In genomic region chr1:4585216-4585615, GRCh38 we compare ENCODE assay signal across 8 cellular contexts.
DNase-seq lines count a peak whose midpoint lies in the region; ATAC-seq and TF ChIP-seq lines count a peak whose summit lies in the region.

No MANE protein-coding gene starts in this region.

- intact Hi-C loops in activated CD4-positive, alpha-beta T cell treated with anti-CD3 and anti-CD28 coated beads, Interleukin-2, amount 10 ng/mL, durations not matched to agents 24 days and 14 days (cut with micrococcal nuclease) = no loop called here
- intact Hi-C loops in left ventricle myocardium inferior (cut with micrococcal nuclease) (no loop called here), stomach (cut with DNase I; ENCODE audit: low total_unique reads) (no loop called here)

- H3K36me3 ChIP-seq in left ventricle myocardium inferior = no peaks in the 10 kb centered on the region
- no peaks in the 10 kb centered on the region for H3K36me3 ChIP-seq in stomach

- no peak for TF ChIP-seq EP300 in stomach (IDR thresholded peaks at IDR 0.05)

- no peaks in the 10 kb centered on the region; the same call in 1 of the 2 replicates for H3K27me3 Mint-ChIP-seq in HFFc6 (ENCODE audit: insufficient read depth)
- H3K27me3 Mint-ChIP-seq in activated CD4-positive, alpha-beta T cell treated with anti-CD3 and anti-CD28 coated beads, Interleukin-2, amount 10 ng/mL, durations not matched to agents 24 days and 14 days = peaks cover 22% of the 10 kb centered on the region

- peaks cover 22% of the 10 kb centered on the region for H3K4me1 ChIP-seq in left ventricle myocardium inferior
- no peaks in the 10 kb centered on the region for H3K4me1 ChIP-seq in stomach

- peaks cover 57% of the 10 kb centered on the region for H3K9me3 Mint-ChIP-seq in HFFc6
- no peaks in the 10 kb centered on the region for H3K9me3 Mint-ChIP-seq in activated CD4-positive, alpha-beta T cell treated with anti-CD3 and anti-CD28 coated beads, Interleukin-2, amount 10 ng/mL, durations not matched to agents 24 days and 14 days

- H3K27me3 ChIP-seq in left ventricle myocardium inferior (ENCODE audit: low read depth) (peaks cover 65% of the 10 kb centered on the region), stomach (peaks cover 0 to 61% (median 13%) of the 10 kb centered on the region in 3 donors)

- ATAC-seq in esophagus mucosa (no peak), GM21786 (IDR thresholded peaks at IDR 0.05; ENCODE audit: unreplicated experiment) (no peak)

- DNase-seq in HFFc6 (no peak), left ventricle myocardium inferior (no peak), stomach (no peak), NCI-H748 (lab: John Stamatoyannopoulos, UW; ENCODE audit: unreplicated experiment) (no peak)
- peak; percentile 83 for DNase-seq in activated CD4-positive, alpha-beta T cell treated with anti-CD3 and anti-CD28 coated beads, Interleukin-2, amount 10 ng/mL, durations not matched to agents 24 days and 14 days
- DNase-seq in stimulated activated CD8-positive, alpha-beta memory T cell treated with anti-CD3 and anti-CD28 coated beads, Interleukin-15, amount 100 ng/mL, for 1 hour (ENCODE audit: low read depth) = peak; percentile 21

- TF ChIP-seq POLR2A in stomach (IDR thresholded peaks at IDR 0.05) = no peak

- TF ChIP-seq CTCF in HFFc6 (IDR thresholded peaks at IDR 0.05) (peak; percentile 42), left ventricle myocardium inferior (IDR thresholded peaks at IDR 0.05; ENCODE audit: borderline replicate concordance) (peak; percentile 74), stomach (IDR thresholded peaks at IDR 0.05) (peak in 3 of 7 experiments; percentile 39 to 45 (median 42))

- H3K36me3 Mint-ChIP-seq in HFFc6 (ENCODE audit: low read depth) = peaks cover 4% of the 10 kb centered on the region; the same call in 1 of the 2 replicates
- no peaks in the 10 kb centered on the region for H3K36me3 Mint-ChIP-seq in activated CD4-positive, alpha-beta T cell treated with anti-CD3 and anti-CD28 coated beads, Interleukin-2, amount 10 ng/mL, durations not matched to agents 24 days and 14 days (ENCODE audit: low read depth)

- 17 to 21% (median 19%) methylated on average over 16 to 17 of the region's 17 CpGs for WGBS in stomach, 5 donors

- no peaks in the 10 kb centered on the region for H3K4me1 Mint-ChIP-seq in HFFc6 (ENCODE audit: low read depth)
- no peaks in the 10 kb centered on the region for H3K4me1 Mint-ChIP-seq in activated CD4-positive, alpha-beta T cell treated with anti-CD3 and anti-CD28 coated beads, Interleukin-2, amount 10 ng/mL, durations not matched to agents 24 days and 14 days

- H3K4me3 Mint-ChIP-seq in HFFc6 = no peak overlapping the region
- no peak overlapping the region for H3K4me3 Mint-ChIP-seq in activated CD4-positive, alpha-beta T cell treated with anti-CD3 and anti-CD28 coated beads, Interleukin-2, amount 10 ng/mL, durations not matched to agents 24 days and 14 days

- no peak overlapping the region for H3K4me3 ChIP-seq in left ventricle myocardium inferior
- no peak overlapping the region for H3K4me3 ChIP-seq in stomach

- H3K27ac ChIP-seq in left ventricle myocardium inferior (replicated peaks) (no peak overlapping the region), stomach (no peak overlapping the region)

- H3K27ac Mint-ChIP-seq in HFFc6 = no peak overlapping the region
- no peak overlapping the region for H3K27ac Mint-ChIP-seq in activated CD4-positive, alpha-beta T cell treated with anti-CD3 and anti-CD28 coated beads, Interleukin-2, amount 10 ng/mL, durations not matched to agents 24 days and 14 days

- H3K9me3 ChIP-seq in left ventricle myocardium inferior (replicated peaks) (no peaks in the 10 kb centered on the region), stomach (no peaks in the 10 kb centered on the region)

Comparison
In these comparisons a context has a peak if more than half of its experiments do, and no peak if none do; other contexts are left out.
1. DNase-seq: peak in activated CD4-positive, alpha-beta T cell treated with anti-CD3 and anti-CD28 coated beads, Interleukin-2, amount 10 ng/mL, durations not matched to agents 24 days and 14 days (single experiment) and stimulated activated CD8-positive, alpha-beta memory T cell treated with anti-CD3 and anti-CD28 coated beads, Interleukin-15, amount 100 ng/mL, for 1 hour (single experiment); none in HFFc6 (single experiment), left ventricle myocardium inferior (single experiment), stomach (single experiment) and NCI-H748 (single experiment).